ENCODE assay signal across 1 cellular context in the genomic region with DNA sequence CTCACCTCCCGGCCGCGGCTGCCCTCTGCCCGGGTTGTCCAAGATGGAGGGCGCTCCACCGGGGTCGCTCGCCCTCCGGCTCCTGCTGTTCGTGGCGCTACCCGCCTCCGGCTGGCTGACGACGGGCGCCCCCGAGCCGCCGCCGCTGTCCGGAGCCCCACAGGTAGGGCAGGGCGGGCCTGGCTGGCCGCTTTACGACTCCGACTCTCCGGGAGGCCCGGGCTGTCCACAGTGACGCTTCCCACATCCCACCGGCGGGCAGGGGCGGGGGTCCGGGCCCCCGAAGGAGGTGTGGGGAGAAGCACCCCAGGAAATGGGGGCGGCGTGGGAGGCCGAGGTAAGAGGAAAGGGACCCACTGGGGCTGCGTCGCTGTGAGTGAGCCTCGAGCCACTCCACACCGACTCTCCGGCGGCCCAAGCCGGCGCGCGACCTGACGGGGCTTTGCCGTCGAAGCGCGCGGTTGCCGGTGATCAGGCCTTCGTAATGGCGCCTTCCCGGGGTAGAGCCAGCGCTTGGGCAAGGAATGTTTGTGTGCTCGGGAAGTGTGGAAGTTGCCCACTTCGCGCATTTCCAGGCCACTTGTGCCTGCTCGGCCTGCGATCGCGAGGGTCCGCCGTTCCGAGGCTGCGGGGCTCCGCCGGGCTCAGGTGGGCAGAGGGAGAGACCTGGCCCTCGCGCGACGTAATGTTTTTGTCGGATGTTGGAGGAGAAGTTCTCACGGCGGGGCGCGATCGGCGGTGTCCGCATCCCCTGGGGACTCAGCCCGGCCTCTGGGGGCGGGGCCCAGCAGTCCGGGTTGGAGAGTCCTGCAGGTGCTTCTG.
TF ChIP-seq lines count a peak whose summit lies in the region.

A gene with protein sequence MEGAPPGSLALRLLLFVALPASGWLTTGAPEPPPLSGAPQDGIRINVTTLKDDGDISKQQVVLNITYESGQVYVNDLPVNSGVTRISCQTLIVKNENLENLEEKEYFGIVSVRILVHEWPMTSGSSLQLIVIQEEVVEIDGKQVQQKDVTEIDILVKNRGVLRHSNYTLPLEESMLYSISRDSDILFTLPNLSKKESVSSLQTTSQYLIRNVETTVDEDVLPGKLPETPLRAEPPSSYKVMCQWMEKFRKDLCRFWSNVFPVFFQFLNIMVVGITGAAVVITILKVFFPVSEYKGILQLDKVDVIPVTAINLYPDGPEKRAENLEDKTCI (plus strand): TSS at position 4 of the 822 bp plus-strand sequence. CDS start 40 bp downstream, at position 44.

TF ChIP-seq in HepG2, 621 proteins besides CTCF, POLR2A, EP300 and RAD21 (continued from another document and continues in another):
- TF ChIP-seq, protein P1, sequence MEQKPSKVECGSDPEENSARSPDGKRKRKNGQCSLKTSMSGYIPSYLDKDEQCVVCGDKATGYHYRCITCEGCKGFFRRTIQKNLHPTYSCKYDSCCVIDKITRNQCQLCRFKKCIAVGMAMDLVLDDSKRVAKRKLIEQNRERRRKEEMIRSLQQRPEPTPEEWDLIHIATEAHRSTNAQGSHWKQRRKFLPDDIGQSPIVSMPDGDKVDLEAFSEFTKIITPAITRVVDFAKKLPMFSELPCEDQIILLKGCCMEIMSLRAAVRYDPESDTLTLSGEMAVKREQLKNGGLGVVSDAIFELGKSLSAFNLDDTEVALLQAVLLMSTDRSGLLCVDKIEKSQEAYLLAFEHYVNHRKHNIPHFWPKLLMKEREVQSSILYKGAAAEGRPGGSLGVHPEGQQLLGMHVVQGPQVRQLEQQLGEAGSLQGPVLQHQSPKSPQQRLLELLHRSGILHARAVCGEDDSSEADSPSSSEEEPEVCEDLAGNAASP (CRISPR knock-in tag; IDR thresholded peaks at IDR 0.05; ENCODE audit: borderline replicate concordance): peak; percentile 18; the same call in 1 of the 2 replicates
- TF ChIP-seq KAT2B (IDR thresholded peaks at IDR 0.05; ENCODE audit: borderline replicate concordance, low read depth, low read length): no peak
- TF ChIP-seq, protein P2, sequence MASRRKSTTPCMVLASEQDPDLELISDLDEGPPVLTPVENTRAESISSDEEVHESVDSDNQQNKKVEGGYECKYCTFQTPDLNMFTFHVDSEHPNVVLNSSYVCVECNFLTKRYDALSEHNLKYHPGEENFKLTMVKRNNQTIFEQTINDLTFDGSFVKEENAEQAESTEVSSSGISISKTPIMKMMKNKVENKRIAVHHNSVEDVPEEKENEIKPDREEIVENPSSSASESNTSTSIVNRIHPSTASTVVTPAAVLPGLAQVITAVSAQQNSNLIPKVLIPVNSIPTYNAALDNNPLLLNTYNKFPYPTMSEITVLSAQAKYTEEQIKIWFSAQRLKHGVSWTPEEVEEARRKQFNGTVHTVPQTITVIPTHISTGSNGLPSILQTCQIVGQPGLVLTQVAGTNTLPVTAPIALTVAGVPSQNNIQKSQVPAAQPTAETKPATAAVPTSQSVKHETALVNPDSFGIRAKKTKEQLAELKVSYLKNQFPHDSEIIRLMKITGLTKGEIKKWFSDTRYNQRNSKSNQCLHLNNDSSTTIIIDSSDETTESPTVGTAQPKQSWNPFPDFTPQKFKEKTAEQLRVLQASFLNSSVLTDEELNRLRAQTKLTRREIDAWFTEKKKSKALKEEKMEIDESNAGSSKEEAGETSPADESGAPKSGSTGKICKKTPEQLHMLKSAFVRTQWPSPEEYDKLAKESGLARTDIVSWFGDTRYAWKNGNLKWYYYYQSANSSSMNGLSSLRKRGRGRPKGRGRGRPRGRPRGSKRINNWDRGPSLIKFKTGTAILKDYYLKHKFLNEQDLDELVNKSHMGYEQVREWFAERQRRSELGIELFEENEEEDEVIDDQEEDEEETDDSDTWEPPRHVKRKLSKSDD (CRISPR knock-in tag; IDR thresholded peaks at IDR 0.05; ENCODE audit: low read depth): peak; percentile 53; the same call in 1 of the 2 replicates
- TF ChIP-seq ZNF773 (CRISPR knock-in tag; IDR thresholded peaks at IDR 0.05; ENCODE audit: borderline replicate concordance): no peak
- TF ChIP-seq MIXL1 (CRISPR knock-in tag; IDR thresholded peaks at IDR 0.05): no peak
- TF ChIP-seq NFKBIZ (CRISPR knock-in tag; IDR thresholded peaks at IDR 0.05): 0 out of 2 replicates have a peak, but pooled peaks have one; percentile 27
- TF ChIP-seq, protein P3, sequence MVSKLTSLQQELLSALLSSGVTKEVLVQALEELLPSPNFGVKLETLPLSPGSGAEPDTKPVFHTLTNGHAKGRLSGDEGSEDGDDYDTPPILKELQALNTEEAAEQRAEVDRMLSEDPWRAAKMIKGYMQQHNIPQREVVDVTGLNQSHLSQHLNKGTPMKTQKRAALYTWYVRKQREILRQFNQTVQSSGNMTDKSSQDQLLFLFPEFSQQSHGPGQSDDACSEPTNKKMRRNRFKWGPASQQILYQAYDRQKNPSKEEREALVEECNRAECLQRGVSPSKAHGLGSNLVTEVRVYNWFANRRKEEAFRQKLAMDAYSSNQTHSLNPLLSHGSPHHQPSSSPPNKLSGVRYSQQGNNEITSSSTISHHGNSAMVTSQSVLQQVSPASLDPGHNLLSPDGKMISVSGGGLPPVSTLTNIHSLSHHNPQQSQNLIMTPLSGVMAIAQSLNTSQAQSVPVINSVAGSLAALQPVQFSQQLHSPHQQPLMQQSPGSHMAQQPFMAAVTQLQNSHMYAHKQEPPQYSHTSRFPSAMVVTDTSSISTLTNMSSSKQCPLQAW (CRISPR knock-in tag; IDR thresholded peaks at IDR 0.05): peak; percentile 75
- TF ChIP-seq, protein P4, sequence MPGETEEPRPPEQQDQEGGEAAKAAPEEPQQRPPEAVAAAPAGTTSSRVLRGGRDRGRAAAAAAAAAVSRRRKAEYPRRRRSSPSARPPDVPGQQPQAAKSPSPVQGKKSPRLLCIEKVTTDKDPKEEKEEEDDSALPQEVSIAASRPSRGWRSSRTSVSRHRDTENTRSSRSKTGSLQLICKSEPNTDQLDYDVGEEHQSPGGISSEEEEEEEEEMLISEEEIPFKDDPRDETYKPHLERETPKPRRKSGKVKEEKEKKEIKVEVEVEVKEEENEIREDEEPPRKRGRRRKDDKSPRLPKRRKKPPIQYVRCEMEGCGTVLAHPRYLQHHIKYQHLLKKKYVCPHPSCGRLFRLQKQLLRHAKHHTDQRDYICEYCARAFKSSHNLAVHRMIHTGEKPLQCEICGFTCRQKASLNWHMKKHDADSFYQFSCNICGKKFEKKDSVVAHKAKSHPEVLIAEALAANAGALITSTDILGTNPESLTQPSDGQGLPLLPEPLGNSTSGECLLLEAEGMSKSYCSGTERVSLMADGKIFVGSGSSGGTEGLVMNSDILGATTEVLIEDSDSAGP (CRISPR knock-in tag; IDR thresholded peaks at IDR 0.05; ENCODE audit: borderline replicate concordance): peak; percentile 75; the same call in 1 of the 2 replicates
- TF ChIP-seq PPARG (CRISPR knock-in tag; conservative IDR thresholded peaks at IDR 0.05): no peak; the same call in 1 of the 2 replicates
- no peak for TF ChIP-seq SKI (IDR thresholded peaks at IDR 0.05; ENCODE audit: partially characterized antibody)
- no peak for TF ChIP-seq GABPA (IDR thresholded peaks at IDR 0.05; ENCODE audit: low read depth, low read length)
- TF ChIP-seq GABPA (CRISPR knock-in tag; IDR thresholded peaks at IDR 0.05; ENCODE audit: low read depth): no peak
- TF ChIP-seq ZFP82 (CRISPR knock-in tag; IDR thresholded peaks at IDR 0.05; ENCODE audit: borderline replicate concordance): peak; percentile 72; the same call in 1 of the 2 replicates
- TF ChIP-seq, protein P5, sequence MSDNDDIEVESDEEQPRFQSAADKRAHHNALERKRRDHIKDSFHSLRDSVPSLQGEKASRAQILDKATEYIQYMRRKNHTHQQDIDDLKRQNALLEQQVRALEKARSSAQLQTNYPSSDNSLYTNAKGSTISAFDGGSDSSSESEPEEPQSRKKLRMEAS (IDR thresholded peaks at IDR 0.05): peak; percentile 25
- TF ChIP-seq, protein P6, sequence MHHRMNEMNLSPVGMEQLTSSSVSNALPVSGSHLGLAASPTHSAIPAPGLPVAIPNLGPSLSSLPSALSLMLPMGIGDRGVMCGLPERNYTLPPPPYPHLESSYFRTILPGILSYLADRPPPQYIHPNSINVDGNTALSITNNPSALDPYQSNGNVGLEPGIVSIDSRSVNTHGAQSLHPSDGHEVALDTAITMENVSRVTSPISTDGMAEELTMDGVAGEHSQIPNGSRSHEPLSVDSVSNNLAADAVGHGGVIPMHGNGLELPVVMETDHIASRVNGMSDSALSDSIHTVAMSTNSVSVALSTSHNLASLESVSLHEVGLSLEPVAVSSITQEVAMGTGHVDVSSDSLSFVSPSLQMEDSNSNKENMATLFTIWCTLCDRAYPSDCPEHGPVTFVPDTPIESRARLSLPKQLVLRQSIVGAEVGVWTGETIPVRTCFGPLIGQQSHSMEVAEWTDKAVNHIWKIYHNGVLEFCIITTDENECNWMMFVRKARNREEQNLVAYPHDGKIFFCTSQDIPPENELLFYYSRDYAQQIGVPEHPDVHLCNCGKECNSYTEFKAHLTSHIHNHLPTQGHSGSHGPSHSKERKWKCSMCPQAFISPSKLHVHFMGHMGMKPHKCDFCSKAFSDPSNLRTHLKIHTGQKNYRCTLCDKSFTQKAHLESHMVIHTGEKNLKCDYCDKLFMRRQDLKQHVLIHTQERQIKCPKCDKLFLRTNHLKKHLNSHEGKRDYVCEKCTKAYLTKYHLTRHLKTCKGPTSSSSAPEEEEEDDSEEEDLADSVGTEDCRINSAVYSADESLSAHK (CRISPR knock-in tag; IDR thresholded peaks at IDR 0.05; ENCODE audit: borderline replicate concordance): no peak
- no peak for TF ChIP-seq TBL1XR1 (IDR thresholded peaks at IDR 0.05; ENCODE audit: borderline replicate concordance, low read length, partially characterized antibody)
- no peak for TF ChIP-seq ZNF496 (CRISPR knock-in tag; IDR thresholded peaks at IDR 0.05; ENCODE audit: insufficient replicate concordance)
- TF ChIP-seq, protein P7, sequence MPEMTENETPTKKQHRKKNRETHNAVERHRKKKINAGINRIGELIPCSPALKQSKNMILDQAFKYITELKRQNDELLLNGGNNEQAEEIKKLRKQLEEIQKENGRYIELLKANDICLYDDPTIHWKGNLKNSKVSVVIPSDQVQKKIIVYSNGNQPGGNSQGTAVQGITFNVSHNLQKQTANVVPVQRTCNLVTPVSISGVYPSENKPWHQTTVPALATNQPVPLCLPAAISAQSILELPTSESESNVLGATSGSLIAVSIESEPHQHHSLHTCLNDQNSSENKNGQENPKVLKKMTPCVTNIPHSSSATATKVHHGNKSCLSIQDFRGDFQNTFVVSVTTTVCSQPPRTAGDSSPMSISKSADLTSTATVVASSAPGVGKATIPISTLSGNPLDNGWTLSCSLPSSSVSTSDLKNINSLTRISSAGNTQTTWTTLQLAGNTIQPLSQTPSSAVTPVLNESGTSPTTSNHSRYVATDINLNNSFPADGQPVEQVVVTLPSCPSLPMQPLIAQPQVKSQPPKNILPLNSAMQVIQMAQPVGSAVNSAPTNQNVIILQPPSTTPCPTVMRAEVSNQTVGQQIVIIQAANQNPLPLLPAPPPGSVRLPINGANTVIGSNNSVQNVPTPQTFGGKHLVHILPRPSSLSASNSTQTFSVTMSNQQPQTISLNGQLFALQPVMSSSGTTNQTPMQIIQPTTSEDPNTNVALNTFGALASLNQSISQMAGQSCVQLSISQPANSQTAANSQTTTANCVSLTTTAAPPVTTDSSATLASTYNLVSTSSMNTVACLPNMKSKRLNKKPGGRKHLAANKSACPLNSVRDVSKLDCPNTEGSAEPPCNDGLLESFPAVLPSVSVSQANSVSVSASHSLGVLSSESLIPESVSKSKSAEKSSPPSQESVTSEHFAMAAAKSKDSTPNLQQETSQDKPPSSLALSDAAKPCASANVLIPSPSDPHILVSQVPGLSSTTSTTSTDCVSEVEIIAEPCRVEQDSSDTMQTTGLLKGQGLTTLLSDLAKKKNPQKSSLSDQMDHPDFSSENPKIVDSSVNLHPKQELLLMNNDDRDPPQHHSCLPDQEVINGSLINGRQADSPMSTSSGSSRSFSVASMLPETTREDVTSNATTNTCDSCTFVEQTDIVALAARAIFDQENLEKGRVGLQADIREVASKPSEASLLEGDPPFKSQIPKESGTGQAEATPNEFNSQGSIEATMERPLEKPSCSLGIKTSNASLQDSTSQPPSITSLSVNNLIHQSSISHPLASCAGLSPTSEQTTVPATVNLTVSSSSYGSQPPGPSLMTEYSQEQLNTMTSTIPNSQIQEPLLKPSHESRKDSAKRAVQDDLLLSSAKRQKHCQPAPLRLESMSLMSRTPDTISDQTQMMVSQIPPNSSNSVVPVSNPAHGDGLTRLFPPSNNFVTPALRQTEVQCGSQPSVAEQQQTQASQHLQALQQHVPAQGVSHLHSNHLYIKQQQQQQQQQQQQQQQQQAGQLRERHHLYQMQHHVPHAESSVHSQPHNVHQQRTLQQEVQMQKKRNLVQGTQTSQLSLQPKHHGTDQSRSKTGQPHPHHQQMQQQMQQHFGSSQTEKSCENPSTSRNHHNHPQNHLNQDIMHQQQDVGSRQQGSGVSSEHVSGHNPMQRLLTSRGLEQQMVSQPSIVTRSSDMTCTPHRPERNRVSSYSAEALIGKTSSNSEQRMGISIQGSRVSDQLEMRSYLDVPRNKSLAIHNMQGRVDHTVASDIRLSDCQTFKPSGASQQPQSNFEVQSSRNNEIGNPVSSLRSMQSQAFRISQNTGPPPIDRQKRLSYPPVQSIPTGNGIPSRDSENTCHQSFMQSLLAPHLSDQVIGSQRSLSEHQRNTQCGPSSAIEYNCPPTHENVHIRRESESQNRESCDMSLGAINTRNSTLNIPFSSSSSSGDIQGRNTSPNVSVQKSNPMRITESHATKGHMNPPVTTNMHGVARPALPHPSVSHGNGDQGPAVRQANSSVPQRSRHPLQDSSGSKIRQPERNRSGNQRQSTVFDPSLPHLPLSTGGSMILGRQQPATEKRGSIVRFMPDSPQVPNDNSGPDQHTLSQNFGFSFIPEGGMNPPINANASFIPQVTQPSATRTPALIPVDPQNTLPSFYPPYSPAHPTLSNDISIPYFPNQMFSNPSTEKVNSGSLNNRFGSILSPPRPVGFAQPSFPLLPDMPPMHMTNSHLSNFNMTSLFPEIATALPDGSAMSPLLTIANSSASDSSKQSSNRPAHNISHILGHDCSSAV (CRISPR knock-in tag; IDR thresholded peaks at IDR 0.05; ENCODE audit: borderline replicate concordance): no peak
- no peak for TF ChIP-seq ZNF552 (CRISPR knock-in tag; IDR thresholded peaks at IDR 0.05; ENCODE audit: borderline replicate concordance)
- no peak for TF ChIP-seq FOXO1 (CRISPR knock-in tag; IDR thresholded peaks at IDR 0.05)
- no peak for TF ChIP-seq ZSCAN30 (CRISPR knock-in tag; IDR thresholded peaks at IDR 0.05)
- 0 out of 2 replicates have a peak, but pooled peaks have one; percentile 44 for TF ChIP-seq ZFP36L1 (CRISPR knock-in tag; IDR thresholded peaks at IDR 0.05)
- no peak for TF ChIP-seq RBAK (CRISPR knock-in tag; IDR thresholded peaks at IDR 0.05)
- 0 out of 2 replicates have a peak, but pooled peaks have one; percentile 34 for TF ChIP-seq MTA3 (CRISPR knock-in tag; IDR thresholded peaks at IDR 0.05)
